In genomic region chr10:128804411-128804810, GRCh38 we compare ENCODE assay signal across 28 cellular contexts.
"Had no signal": no experiment of that assay in that cellular context is flagged by ENCODE, and none has a peak within 500 bp of the region (broad histone marks: within the 10 kb centered on the region; RNA-seq: fewer than 3 reads in every experiment).

No MANE protein-coding gene starts in this region.

- H3K4me3 ChIP-seq: pancreas, prostate gland, right atrium auricular region, right lobe of liver, sigmoid colon, suprapubic skin, testis, tibial artery, transverse colon, upper lobe of left lung, vagina had no signal

- H3K9me3 Mint-ChIP-seq: natural killer cell treated with Interleukin-12 subunit alpha and Interleukin-12 subunit beta and Interleukin-15 and Interleukin-18, amount 100 ng/mL, for 72 hours; nephron progenitor cell; neural crest cell; stimulated activated effector memory CD8-positive, alpha-beta T cell treated with anti-CD3 and anti-CD28 coated beads, Interleukin-12 subunit alpha, Interleukin-12 subunit beta, amount 100 ng/mL, for 72 hours; stimulated activated naive B cell treated with anti-CD40 and anti-IgM and Interleukin-4, amounts not matched to agents 10 μg/mL and 1 μg/mL and 100 μg/mL, for 72 hours; stimulated activated naive CD8-positive, alpha-beta T cell treated with anti-CD3 and anti-CD28 coated beads, Interleukin-15, Interleukin-2, amounts not matched to agents 100 ng/mL and 50 ng/mL, for 24 hours had no signal

- H3K9me3 ChIP-seq: neutrophil, pancreas, prostate gland, right atrium auricular region, right lobe of liver, sigmoid colon, suprapubic skin, testis, tibial artery, transverse colon, upper lobe of left lung, vagina had no signal

- H3K4me1 ChIP-seq: pancreas, prostate gland, right atrium auricular region, right lobe of liver, testis, tibial artery, transverse colon, upper lobe of left lung, vagina had no signal

- H3K27ac Mint-ChIP-seq: naive thymus-derived CD8-positive, alpha-beta T cell; natural killer cell treated with Interleukin-12 subunit alpha and Interleukin-12 subunit beta and Interleukin-15 and Interleukin-18, amount 100 ng/mL, for 72 hours; nephron progenitor cell; stimulated activated effector memory CD8-positive, alpha-beta T cell treated with anti-CD3 and anti-CD28 coated beads, Interleukin-12 subunit alpha, Interleukin-12 subunit beta, amount 100 ng/mL, for 72 hours; stimulated activated naive B cell treated with anti-CD40 and anti-IgM and Interleukin-4, amounts not matched to agents 10 μg/mL and 1 μg/mL and 100 μg/mL, for 72 hours; stimulated activated naive CD8-positive, alpha-beta T cell treated with anti-CD3 and anti-CD28 coated beads, Interleukin-15, Interleukin-2, amounts not matched to agents 100 ng/mL and 50 ng/mL, for 24 hours had no signal

- H3K27me3 ChIP-seq: neutrophil, pancreas, right atrium auricular region, right lobe of liver, sigmoid colon, suprapubic skin, testis, tibial artery, transverse colon, upper lobe of left lung, vagina had no signal

- H3K27ac ChIP-seq: neutrophil, pancreas, prostate gland, right atrium auricular region, right lobe of liver, sigmoid colon, suprapubic skin, testis, tibial artery, transverse colon, upper lobe of left lung, vagina had no signal

- ATAC-seq: naive thymus-derived CD8-positive, alpha-beta T cell; natural killer cell treated with Interleukin-12 subunit alpha and Interleukin-12 subunit beta and Interleukin-15 and Interleukin-18, amount 100 ng/mL, for 72 hours; pancreas; right lobe of liver; stimulated activated effector memory CD8-positive, alpha-beta T cell treated with anti-CD3 and anti-CD28 coated beads, Interleukin-12 subunit alpha, Interleukin-12 subunit beta, amount 100 ng/mL, for 72 hours; stimulated activated naive B cell treated with anti-CD40 and anti-IgM and Interleukin-4, amounts not matched to agents 10 μg/mL and 1 μg/mL and 100 μg/mL, for 72 hours had no signal

- H3K4me3 Mint-ChIP-seq: naive thymus-derived CD8-positive, alpha-beta T cell; natural killer cell treated with Interleukin-12 subunit alpha and Interleukin-12 subunit beta and Interleukin-15 and Interleukin-18, amount 100 ng/mL, for 72 hours; nephron progenitor cell; neural crest cell; stimulated activated effector memory CD8-positive, alpha-beta T cell treated with anti-CD3 and anti-CD28 coated beads, Interleukin-12 subunit alpha, Interleukin-12 subunit beta, amount 100 ng/mL, for 72 hours; stimulated activated naive B cell treated with anti-CD40 and anti-IgM and Interleukin-4, amounts not matched to agents 10 μg/mL and 1 μg/mL and 100 μg/mL, for 72 hours; stimulated activated naive CD8-positive, alpha-beta T cell treated with anti-CD3 and anti-CD28 coated beads, Interleukin-15, Interleukin-2, amounts not matched to agents 100 ng/mL and 50 ng/mL, for 24 hours had no signal

- H3K36me3 Mint-ChIP-seq: naive thymus-derived CD8-positive, alpha-beta T cell; natural killer cell treated with Interleukin-12 subunit alpha and Interleukin-12 subunit beta and Interleukin-15 and Interleukin-18, amount 100 ng/mL, for 72 hours; stimulated activated effector memory CD8-positive, alpha-beta T cell treated with anti-CD3 and anti-CD28 coated beads, Interleukin-12 subunit alpha, Interleukin-12 subunit beta, amount 100 ng/mL, for 72 hours; stimulated activated naive B cell treated with anti-CD40 and anti-IgM and Interleukin-4, amounts not matched to agents 10 μg/mL and 1 μg/mL and 100 μg/mL, for 72 hours had no signal

- H3K4me1 Mint-ChIP-seq: naive thymus-derived CD8-positive, alpha-beta T cell; nephron progenitor cell; neural crest cell; stimulated activated effector memory CD8-positive, alpha-beta T cell treated with anti-CD3 and anti-CD28 coated beads, Interleukin-12 subunit alpha, Interleukin-12 subunit beta, amount 100 ng/mL, for 72 hours; stimulated activated naive B cell treated with anti-CD40 and anti-IgM and Interleukin-4, amounts not matched to agents 10 μg/mL and 1 μg/mL and 100 μg/mL, for 72 hours had no signal

- H3K36me3 ChIP-seq: neutrophil, pancreas, prostate gland, right atrium auricular region, right lobe of liver, sigmoid colon, suprapubic skin, tibial artery, transverse colon, upper lobe of left lung, vagina had no signal

- H3K27me3 Mint-ChIP-seq: stimulated activated naive CD8-positive, alpha-beta T cell treated with anti-CD3 and anti-CD28 coated beads, Interleukin-15, Interleukin-2, amounts not matched to agents 100 ng/mL and 50 ng/mL, for 24 hours had no signal

- DNase-seq: naive thymus-derived CD8-positive, alpha-beta T cell; nephron progenitor cell; nucleus accumbens; pancreas; retina; right lobe of liver; sigmoid colon; small intestine; stimulated activated CD4-positive, alpha-beta T cell treated with anti-CD3 and anti-CD28 coated beads, Interleukin-15, amount 100 ng/mL, for 24 hours; stimulated activated CD4-positive, alpha-beta T cell treated with anti-CD3 and anti-CD28 coated beads, Interleukin-2, amount 100 ng/mL, for 24 hours; stimulated activated CD4-positive, alpha-beta T cell treated with anti-CD3 and anti-CD28 coated beads, Interleukin-2, amount 100 ng/mL, for 48 hours; stimulated activated CD4-positive, alpha-beta T cell treated with anti-CD3 and anti-CD28 coated beads, Interleukin-4, amount 100 ng/mL, for 24 hours; stimulated activated naive B cell treated with anti-CD40 and anti-IgM and Interleukin-4, amounts not matched to agents 10 μg/mL and 1 μg/mL and 100 μg/mL, for 72 hours; stimulated activated naive CD4-positive, alpha-beta T cell treated with Interleukin-2 at 50 U/mL for 16 hours; substantia nigra; testis; tibial artery; transverse colon; upper lobe of left lung had no signal
